In genomic region chr10:34985823-34986222, GRCh38 we compare ENCODE assay signal across 10 cellular contexts.
A peak's percentile ranks its signal among the peaks of the same experiment; 100 is the strongest.
DNase-seq lines count a peak whose midpoint lies in the region; ATAC-seq and TF ChIP-seq lines count a peak whose summit lies in the region.
"Had no signal": no experiment of that assay in that cellular context is flagged by ENCODE, and none has a peak within 500 bp of the region (broad histone marks: within the 10 kb centered on the region; RNA-seq: fewer than 3 reads in every experiment).

No MANE protein-coding gene starts in this region.

- peak; percentile 45 for TF ChIP-seq CTCF in A673 (conservative IDR thresholded peaks at IDR 0.05; ENCODE audit: low read depth, low read length)
- TF ChIP-seq CTCF in fibroblast of the aortic adventitia (IDR thresholded peaks at IDR 0.05; ENCODE audit: insufficient read depth, low read length): peak; percentile 36

- POLR2A ChIA-PET in A673 (lab: Charles Lee; ENCODE audit: low non-redundant PET): interaction anchor here (0.5 kb wide), 1 partner anchor 62 kb away, joined by 4 read pairs; no protein-coding TSS in a partner anchor

- no peak overlapping the region for H3K9ac ChIP-seq in GM23248

- no peak overlapping the region for H2AFZ ChIP-seq in GM23248

- no peak overlapping the region for H3K4me3 ChIP-seq in A673 (ENCODE audit: low read depth, low read length, poor library complexity, severe bottlenecking)
- no peak overlapping the region for H3K4me3 ChIP-seq in GM23248
- H3K4me3 ChIP-seq in fibroblast of the aortic adventitia (ENCODE audit: low read depth, low read length): no peak overlapping the region

- no peaks in the 10 kb centered on the region for H3K79me2 ChIP-seq in GM23248 (ENCODE audit: insufficient read depth)

- no peak overlapping the region for H3K27ac ChIP-seq in A673 (ENCODE audit: low read depth, low read length, poor library complexity, severe bottlenecking)
- H3K27ac ChIP-seq in GM23248: no peak overlapping the region

- H3K27me3 ChIP-seq in A673 (replicated peaks; ENCODE audit: insufficient read depth, low read depth, low read length, poor library complexity) (no peaks in the 10 kb centered on the region), GM23248 (replicated peaks; ENCODE audit: insufficient read depth) (no peaks in the 10 kb centered on the region)

- no TSS peak for BruUV-seq in A673 (replicated peaks; lab: Mats Ljungman, UMichigan)

- 76 to 86% methylated on average over 2 of the region's 2 CpGs for WGBS in GM23248 (ENCODE audit: low coverage in 1 of 2, low lambda C conversion rate in 2 of 2, missing lambda C conversion rate in 2 of 2), 2 experiments

- no peaks in the 10 kb centered on the region for H3K4me1 ChIP-seq in A673 (ENCODE audit: insufficient read depth, low read length, poor library complexity, severe bottlenecking)
- no peaks in the 10 kb centered on the region for H3K4me1 ChIP-seq in GM23248 (ENCODE audit: insufficient read depth)

- CTCF ChIA-PET in A673 (lab: Charles Lee): interaction anchor here (1.0 to 1.7 kb wide), 2 partner anchors 9 to 262 kb away, joined by 5 read pairs; no protein-coding TSS in a partner anchor

- no peaks in the 10 kb centered on the region for H3F3A ChIP-seq in GM23248 (ENCODE audit: insufficient read depth)

- ATAC-seq in HG03025 (IDR thresholded peaks at IDR 0.05; ENCODE audit: low FRiP score, unreplicated experiment) (no peak), HG03469 (IDR thresholded peaks at IDR 0.05; ENCODE audit: unreplicated experiment) (no peak)

- H3K9me3 ChIP-seq in A673 (ENCODE audit: low read depth, low read length, poor library complexity, severe bottlenecking): peaks cover 5% of the 10 kb centered on the region
- H3K9me3 ChIP-seq in GM23248 (ENCODE audit: low read depth): no peaks in the 10 kb centered on the region

- intact Hi-C loops in A673 (cut with micrococcal nuclease; ENCODE audit: unreplicated experiment): loop anchor here (10.0 kb wide), 1 partner anchor 261 kb away; no protein-coding TSS in a partner anchor

- no peaks in the 10 kb centered on the region for H4K20me1 ChIP-seq in GM23248 (ENCODE audit: insufficient read depth)

- DNase-seq in A673 (ENCODE audit: low spot score) (peak; percentile 44), GM23248 (peak; percentile 24), RKO (ENCODE audit: low spot score) (peak; percentile 28), fibroblast of the aortic adventitia (ENCODE audit: low read depth) (peak; percentile 27), CD1c-positive myeloid dendritic cell (ENCODE audit: extremely low spot score) (no peak), NOMO-1 treated with dmso at 0.1 percent for 144 hours (lab: John Stamatoyannopoulos, UW; ENCODE audit: unreplicated experiment) (no peak)
- DNase-seq: activated CD4-positive, alpha-beta memory T cell treated with anti-CD3 and anti-CD28 coated beads, Interleukin-2, amount 10 ng/mL, durations not matched to agents 7 days and 5 days; anterior cingulate cortex had no signal

- H3K9me2 ChIP-seq in GM23248 (ENCODE audit: insufficient read depth): no peaks in the 10 kb centered on the region

- no peak overlapping the region for H3K4me2 ChIP-seq in GM23248 (ENCODE audit: unreplicated experiment)

- in situ Hi-C loops in GM23248 (cut with MboI): no loop called here

- H3K36me3 ChIP-seq in A673 (ENCODE audit: insufficient read depth, low read length, poor library complexity, severe bottlenecking) (no peaks in the 10 kb centered on the region), GM23248 (ENCODE audit: low read depth) (no peaks in the 10 kb centered on the region)

Comparison
In these comparisons a context has a peak if more than half of its experiments do, and no peak if none do; other contexts are left out.
1. DNase-seq: peak in A673 (single experiment), GM23248 (single experiment), RKO (single experiment) and fibroblast of the aortic adventitia (single experiment); none in CD1c-positive myeloid dendritic cell (single experiment) and NOMO-1 treated with dmso at 0.1 percent for 144 hours (single experiment).